In genomic region chr15:52466134-52466701, GRCh38 we compare ENCODE assay signal across 8 cellular contexts.
DNase-seq lines count a peak whose midpoint lies in the region; ATAC-seq and TF ChIP-seq lines count a peak whose summit lies in the region.

No MANE protein-coding gene starts in this region.

- H3K4me1 Mint-ChIP-seq in endodermal cell: peaks cover 6% of the 10 kb centered on the region

- H3K36me3 ChIP-seq in endodermal cell (ENCODE audit: control insufficient read depth, insufficient read depth, low read length): no peaks in the 10 kb centered on the region

- no peak overlapping the region for H3K27ac ChIP-seq in endodermal cell (ENCODE audit: low read depth, low read length)

- H3K36me3 Mint-ChIP-seq in endodermal cell (ENCODE audit: low read depth): no peaks in the 10 kb centered on the region

- H3K27me3 Mint-ChIP-seq in endodermal cell (ENCODE audit: insufficient read depth): no peaks in the 10 kb centered on the region

- TF ChIP-seq POLR2A in NB4 (IDR thresholded peaks at IDR 0.05; ENCODE audit: extremely low read depth, insufficient read length): no peak

- ATAC-seq in GM18520 (IDR thresholded peaks at IDR 0.05; ENCODE audit: unreplicated experiment) (peak; percentile 82), HG02571 (IDR thresholded peaks at IDR 0.05; ENCODE audit: unreplicated experiment) (peak; percentile 94)

- H3K27ac Mint-ChIP-seq in endodermal cell: peak overlapping the region; percentile 80

- no peak overlapping the region for H3K4me3 Mint-ChIP-seq in endodermal cell

- H3K4me1 ChIP-seq in endodermal cell (ENCODE audit: control insufficient read depth, insufficient read depth, low read length): no peaks in the 10 kb centered on the region

- no peak overlapping the region for H3K9ac ChIP-seq in endodermal cell (ENCODE audit: extremely low read depth, low read length, poor library complexity, severe bottlenecking)

- DNase-seq in NB4 (ENCODE audit: low read depth) (peak; percentile 82), endodermal cell (peak; percentile 72), NCI-H128 (lab: John Stamatoyannopoulos, UW; ENCODE audit: unreplicated experiment) (no peak), NCI-H1930 (lab: John Stamatoyannopoulos, UW) (no peak), kidney glomerular epithelial cell (lab: John Stamatoyannopoulos, UW) (no peak)
- DNase-seq in stimulated activated CD4-positive, alpha-beta T cell treated with anti-CD3 and anti-CD28 coated beads, Interleukin-2, amount 100 ng/mL, for 24 hours: peak; percentile 52 to 62

- H3K27me3 ChIP-seq in endodermal cell (ENCODE audit: control insufficient read depth, insufficient read depth, low read length, poor library complexity, severe bottlenecking): no peaks in the 10 kb centered on the region

- no peaks in the 10 kb centered on the region for H3K9me3 Mint-ChIP-seq in endodermal cell

- TF ChIP-seq CTCF in NB4 (IDR thresholded peaks at IDR 0.05; ENCODE audit: low read depth, low read length) (peak; percentile 2), endodermal cell (conservative IDR thresholded peaks at IDR 0.05) (no peak)

- H3K4me3 ChIP-seq in NB4 (ENCODE audit: low read depth, low read length) (no peak overlapping the region), endodermal cell (ENCODE audit: low read length) (no peak overlapping the region)

- WGBS in endodermal cell (ENCODE audit: insufficient coverage in 1 of 2, insufficient read length in 1 of 2), 2 experiments: 96 to 100% methylated on average over 1 to 2 of the region's 2 CpGs

- no peaks in the 10 kb centered on the region for H3K9me3 ChIP-seq in endodermal cell (ENCODE audit: control insufficient read depth, low read length)

Comparison
In these comparisons a context has a peak if more than half of its experiments do, and no peak if none do; other contexts are left out.
1. DNase-seq: peak in NB4 (single experiment), endodermal cell (single experiment) and stimulated activated CD4-positive, alpha-beta T cell treated with anti-CD3 and anti-CD28 coated beads, Interleukin-2, amount 100 ng/mL, for 24 hours (2 of 2); none in NCI-H128 (single experiment), NCI-H1930 (0 of 2) and kidney glomerular epithelial cell (single experiment).